ENCODE assay signal across 30 cellular contexts in genomic region chr12:109222062-109222461, GRCh38.
DNase-seq lines count a peak whose midpoint lies in the region; ATAC-seq and TF ChIP-seq lines count a peak whose summit lies in the region.
"Had no signal": no experiment of that assay in that cellular context is flagged by ENCODE, and none has a peak within 500 bp of the region (broad histone marks: within the 10 kb centered on the region; RNA-seq: fewer than 3 reads in every experiment).

No MANE protein-coding gene starts in this region.

- no peak overlapping the region for H4K91ac ChIP-seq in neuronal stem cell (ENCODE audit: low read depth, low read length, poor library complexity)

- peak; percentile 64 for ATAC-seq in left ventricle myocardium superior
- no peak for ATAC-seq in GM18520 (IDR thresholded peaks at IDR 0.05; ENCODE audit: unreplicated experiment)
- ATAC-seq: CD8-positive, alpha-beta T cell; K562 had no signal

- H3K4me3 Mint-ChIP-seq in progenitor cell of endocrine pancreas (ENCODE audit: low read depth): no peak overlapping the region
- H3K4me3 Mint-ChIP-seq: B cell; CD8-positive, alpha-beta T cell; HFFc6 had no signal

- no peak overlapping the region for H2AK5ac ChIP-seq in neuronal stem cell (ENCODE audit: low read depth, low read length)

- H3K4me1 Mint-ChIP-seq in progenitor cell of endocrine pancreas (ENCODE audit: low read depth): no peaks in the 10 kb centered on the region
- H3K4me1 Mint-ChIP-seq: B cell had no signal

- no peak overlapping the region for H2BK12ac ChIP-seq in neuronal stem cell (ENCODE audit: low read length)

- H2AFZ ChIP-seq in neuronal stem cell (ENCODE audit: low read length): no peak overlapping the region
- H2AFZ ChIP-seq: PC-9 had no signal

- H3K9me3 ChIP-seq in WERI-Rb-1 (ENCODE audit: severe bottlenecking) (no peaks in the 10 kb centered on the region), neuronal stem cell (replicated peaks in 1 of 2; ENCODE audit: control insufficient read depth in 2 of 2, insufficient read depth in 1 of 2, low read depth in 1 of 2, low read length in 2 of 2) (no peaks in the 10 kb centered on the region)
- H3K9me3 ChIP-seq: Caco-2, HAP-1 had no signal

- no peak overlapping the region for H2BK5ac ChIP-seq in neuronal stem cell (ENCODE audit: low read length)

- no peak overlapping the region for H3K14ac ChIP-seq in neuronal stem cell (ENCODE audit: low read length)

- no peak overlapping the region for H3K4me2 ChIP-seq in neuronal stem cell (ENCODE audit: insufficient read depth, low read length, poor library complexity, severe bottlenecking)
- H3K4me2 ChIP-seq: PC-9 had no signal

- H2BK120ac ChIP-seq in neuronal stem cell (ENCODE audit: low read depth, low read length): no peak overlapping the region

- H3K36me3 ChIP-seq in WERI-Rb-1: no peaks in the 10 kb centered on the region; the same call in 1 of the 2 replicates
- peaks cover 0 to 4% of the 10 kb centered on the region in 2 donors for H3K36me3 ChIP-seq in neuronal stem cell (replicated peaks in 1 of 2; ENCODE audit: control insufficient read depth in 2 of 2, insufficient read depth in 2 of 2, low read length in 2 of 2)
- H3K36me3 ChIP-seq: HAP-1 had no signal

- H3K27ac ChIP-seq in WERI-Rb-1 (peak overlapping the region; percentile 31), neuronal stem cell (replicated peaks; ENCODE audit: low read length) (no peak overlapping the region)
- H3K27ac ChIP-seq: 22Rv1, C4-2B, PC-9 had no signal

- intact Hi-C loops in left ventricle myocardium superior (cut with micrococcal nuclease): loop anchor here (10.0 kb wide), 1 partner anchor 47 kb away; no protein-coding TSS in a partner anchor

- no peak overlapping the region for H3K9ac ChIP-seq in neuronal stem cell (ENCODE audit: low read depth, low read length, poor library complexity)

- H3K23ac ChIP-seq in neuronal stem cell (ENCODE audit: low read depth, low read length, poor library complexity): no peak overlapping the region

- no peaks in the 10 kb centered on the region for H3K4me1 ChIP-seq in neuronal stem cell (ENCODE audit: control insufficient read depth in 2 of 2, insufficient read depth in 1 of 2, low read depth in 1 of 2, low read length in 2 of 2)
- H3K4me1 ChIP-seq: Caco-2, HAP-1 had no signal

- peak overlapping the region; percentile 53 for H3K27ac Mint-ChIP-seq in progenitor cell of endocrine pancreas
- H3K27ac Mint-ChIP-seq: B cell; CD8-positive, alpha-beta T cell; HFFc6 had no signal

- H3K4ac ChIP-seq in neuronal stem cell (ENCODE audit: low read length): no peak overlapping the region

- no peaks in the 10 kb centered on the region for H3K79me1 ChIP-seq in neuronal stem cell (ENCODE audit: low read depth, low read length)

- H3K27me3 Mint-ChIP-seq in progenitor cell of endocrine pancreas: no peaks in the 10 kb centered on the region
- H3K27me3 Mint-ChIP-seq: B cell had no signal

- no peaks in the 10 kb centered on the region for H3K9me3 Mint-ChIP-seq in progenitor cell of endocrine pancreas (ENCODE audit: low read depth)
- H3K9me3 Mint-ChIP-seq: CD8-positive, alpha-beta T cell; HFFc6 had no signal

- H3K18ac ChIP-seq in neuronal stem cell (ENCODE audit: low read length): no peak overlapping the region

- TF ChIP-seq CTCF in WERI-Rb-1 (IDR thresholded peaks at IDR 0.05; ENCODE audit: low read depth, low read length) (no peak), progenitor cell of endocrine pancreas (IDR thresholded peaks at IDR 0.05; ENCODE audit: unreplicated experiment) (no peak), GM13976 (IDR thresholded peaks at IDR 0.05; ENCODE audit: borderline replicate concordance, control extremely low read depth, extremely low read depth, insufficient read depth, missing control alignments) (no peak)

- H2BK15ac ChIP-seq in neuronal stem cell (ENCODE audit: low read length): no peak overlapping the region

- DNase-seq in NCI-H2171 treated with DMSO at 0.1 percent for 48 hours (lab: John Stamatoyannopoulos, UW) (peak; percentile 34), NCI-H2171 (lab: John Stamatoyannopoulos, UW) (no peak), WERI-Rb-1 (peak; percentile 28), left ventricle myocardium superior (no peak), progenitor cell of endocrine pancreas (ENCODE audit: low spot score, unreplicated experiment) (no peak), GM13976 (ENCODE audit: low spot score) (no peak), neuronal stem cell (ENCODE audit: low spot score) (no peak)
- DNase-seq: Caco-2; CD8-positive, alpha-beta T cell; DMS79; EL; GF-D8; GOT3; HFFc6; Kasumi-1; NCI-H1092 treated with DMSO at 0.1 percent for 48 hours; NCI-H1436; NCI-H187; NCI-H2081 treated with DMSO at 0.1 percent for 48 hours; NCI-H446; NCI-H524 treated with DMSO at 0.1 percent for 48 hours; NCI-H774; PC-9; SHP77 had no signal

- in situ Hi-C loops in GM13976 (cut with MboI; ENCODE audit: low sequenced_read_pairs, unreplicated experiment): no loop called here

- H3K27me3 ChIP-seq in WERI-Rb-1 (ENCODE audit: insufficient read depth, low read depth, severe bottlenecking): no peaks in the 10 kb centered on the region
- H3K27me3 ChIP-seq in neuronal stem cell (ENCODE audit: control insufficient read depth in 3 of 3, insufficient read depth in 3 of 3, low read depth in 1 of 3, low read length in 3 of 3): no peaks in the 10 kb centered on the region

- no peak overlapping the region for H4K8ac ChIP-seq in neuronal stem cell (ENCODE audit: low read depth, low read length)

- no peak overlapping the region for H3K4me3 ChIP-seq in WERI-Rb-1 (ENCODE audit: low read depth, low read length)
- no peak overlapping the region for H3K4me3 ChIP-seq in neuronal stem cell (ENCODE audit: low read length in 2 of 2)
- H3K4me3 ChIP-seq: HAP-1, K562, PC-9 had no signal

- H3K36me3 Mint-ChIP-seq in progenitor cell of endocrine pancreas (ENCODE audit: insufficient read depth): peaks cover 9% of the 10 kb centered on the region

- WGBS in neuronal stem cell (ENCODE audit: extremely low coverage in 2 of 2, insufficient read length in 2 of 2, insufficient replicate concordance in 1 of 2), 2 donors: no CpG with 5 or more reads among the region's 7 CpGs

Comparison
In these comparisons a context has a peak if more than half of its experiments do, and no peak if none do; other contexts are left out.
1. DNase-seq: peak in NCI-H2171 treated with DMSO at 0.1 percent for 48 hours (single experiment) and WERI-Rb-1 (single experiment); none in NCI-H2171 (single experiment), left ventricle myocardium superior (single experiment), progenitor cell of endocrine pancreas (single experiment), GM13976 (single experiment) and neuronal stem cell (single experiment).